ENCODE assay signal across 19 cellular contexts in genomic region chr11:8564526-8564925, GRCh38.
"Had no signal": no experiment of that assay in that cellular context is flagged by ENCODE, and none has a peak within 500 bp of the region (broad histone marks: within the 10 kb centered on the region; RNA-seq: fewer than 3 reads in every experiment).

No MANE protein-coding gene starts in this region.

- H3K4me3 Mint-ChIP-seq: activated naive CD8-positive, alpha-beta T cell; nephron had no signal

- H3K27ac ChIP-seq: body of pancreas, esophagus muscularis mucosa, neutrophil, right lobe of liver, tibial nerve, VCaP had no signal

- H3K9me3 ChIP-seq: body of pancreas, neutrophil, right lobe of liver had no signal

- H3K4me3 ChIP-seq: body of pancreas, esophagus muscularis mucosa, right lobe of liver, tibial nerve had no signal

- ATAC-seq: body of pancreas, left ventricle myocardium superior, right lobe of liver had no signal

- DNase-seq: activated CD4-positive, alpha-beta T cell treated with anti-CD3 and anti-CD28 coated beads for 4 hours; activated CD4-positive, alpha-beta T cell treated with anti-CD3 and anti-CD28 coated beads, Interleukin-2, amount 50 U/mL, for 4 hours; activated effector memory CD4-positive, alpha-beta T cell treated with Interleukin-2 at 50 U/mL for 16 hours; activated naive CD4-positive, alpha-beta T cell treated with Interleukin-2 at 50 U/mL for 16 hours; anterior cingulate cortex; body of pancreas; dermis blood vessel endothelial cell; effector CD4-positive, alpha-beta T cell; foreskin melanocyte; left ventricle myocardium superior; right lobe of liver; stimulated activated CD4-positive, alpha-beta T cell treated with anti-CD3 and anti-CD28 coated beads, Interleukin-2, amount 100 ng/mL, for 48 hours; stimulated activated naive CD4-positive, alpha-beta T cell treated with Interleukin-2 at 50 U/mL for 16 hours had no signal

- H3K4me1 ChIP-seq: body of pancreas, right lobe of liver, tibial nerve had no signal

- H3K36me3 Mint-ChIP-seq: activated naive CD8-positive, alpha-beta T cell had no signal

- H3K27me3 ChIP-seq: body of pancreas, esophagus muscularis mucosa, neutrophil, right lobe of liver, tibial nerve had no signal

- H3K27ac Mint-ChIP-seq: activated naive CD8-positive, alpha-beta T cell; nephron had no signal

- H3K36me3 ChIP-seq: esophagus muscularis mucosa, neutrophil, right lobe of liver, tibial nerve had no signal
